Comparison of ENCODE assay signal across 1 cellular context in genomic region chr6:45427632-45428031, GRCh38.
TF ChIP-seq lines count a peak whose summit lies in the region.

No MANE protein-coding gene starts in this region.

TF ChIP-seq in HepG2, 621 proteins besides CTCF, POLR2A, EP300 and RAD21 (continued from another document):
- TF ChIP-seq NFAT5 (CRISPR knock-in tag; IDR thresholded peaks at IDR 0.05) (no peak), SMAD1 (CRISPR knock-in tag; IDR thresholded peaks at IDR 0.05; ENCODE audit: borderline replicate concordance, low read depth) (no peak), ZNF335 (CRISPR knock-in tag; IDR thresholded peaks at IDR 0.05) (no peak), NRL (CRISPR knock-in tag; IDR thresholded peaks at IDR 0.05; ENCODE audit: borderline replicate concordance) (no peak)
